In the genomic region with DNA sequence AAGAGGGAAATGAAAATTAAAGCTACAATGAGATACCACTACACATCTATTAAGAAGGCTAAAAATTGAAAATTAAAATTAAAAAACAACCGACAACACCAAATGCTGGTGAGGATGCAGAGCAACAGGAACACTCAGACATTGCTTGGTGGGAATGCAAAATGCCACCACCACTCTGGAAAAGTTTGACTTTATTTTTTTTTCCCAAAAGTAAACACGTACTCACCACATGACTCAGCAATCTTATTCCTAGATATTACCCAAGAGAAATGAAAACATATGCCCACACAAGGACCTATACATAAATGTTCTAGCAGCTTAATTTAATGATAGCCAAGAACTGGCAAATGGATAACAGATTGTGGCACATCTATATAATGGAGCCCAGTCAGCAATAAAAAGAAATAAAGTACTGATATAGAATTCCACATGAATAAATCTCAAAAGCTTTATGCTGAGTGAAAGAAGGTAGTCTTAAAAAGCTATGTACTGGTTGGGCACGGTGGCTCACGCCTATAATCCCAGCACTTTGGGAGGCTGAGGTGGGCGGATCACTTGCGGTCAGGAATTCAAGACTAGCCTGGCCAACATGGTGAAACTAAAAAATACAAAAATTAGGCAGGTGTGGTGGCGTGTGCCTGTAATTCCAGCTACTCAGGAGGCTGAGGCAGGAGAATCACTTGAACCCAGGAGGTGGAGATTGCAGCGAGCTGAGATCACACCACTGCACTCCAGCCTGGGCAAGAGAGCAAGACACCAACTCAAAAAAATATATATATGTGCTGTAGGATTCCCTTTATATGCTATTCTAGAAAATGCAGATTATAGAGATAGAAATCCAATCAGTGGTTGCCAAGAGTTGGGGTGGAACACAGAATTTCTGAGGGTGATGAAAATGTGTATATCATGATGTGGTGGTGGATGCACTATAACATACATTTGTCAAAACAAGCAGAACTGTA, we compare ENCODE assay signal across 11 cellular contexts. TPM values are rescaled to one million over a fixed set of nuclear protein-coding genes. Genes with fewer than 3 reads are reported as not detected.
DNase-seq lines count a peak whose midpoint lies in the region; ATAC-seq and TF ChIP-seq lines count a peak whose summit lies in the region.
"Had no signal": no experiment of that assay in that cellular context is flagged by ENCODE, and none has a peak within 500 bp of the region (broad histone marks: within the 10 kb centered on the region; RNA-seq: fewer than 3 reads in every experiment).

No MANE protein-coding gene starts in this region.

- H3K9me3 ChIP-seq in skeletal muscle satellite cell (replicated peaks; ENCODE audit: low read length) = no peaks in the 10 kb centered on the region
- H3K9me3 ChIP-seq: prostate gland, vagina had no signal

- H3K36me3 ChIP-seq in skeletal muscle satellite cell (ENCODE audit: insufficient read depth, low read length) = no peaks in the 10 kb centered on the region
- H3K36me3 ChIP-seq: prostate gland, SJCRH30, vagina had no signal

- ATAC-seq in GM21529 (IDR thresholded peaks at IDR 0.05; ENCODE audit: unreplicated experiment) (no peak), HG02870 (IDR thresholded peaks at IDR 0.05; ENCODE audit: unreplicated experiment) (no peak)
- ATAC-seq: activated naive CD4-positive, alpha-beta T cell treated with anti-CD3 and anti-CD28 coated beads, Interleukin-2, amount 50 U/mL, for 72 hours had no signal

- DNase-seq in EL (peak; percentile 73), RWPE1 (ENCODE audit: low spot score) (peak; percentile 23), fibroblast of mammary gland (ENCODE audit: low read depth) (peak; percentile 84), NCI-H2029 (lab: John Stamatoyannopoulos, UW) (no peak)
- DNase-seq: SJCRH30 had no signal

- peak overlapping the region; percentile 89 for H3K27ac ChIP-seq in RWPE1
- H3K27ac ChIP-seq: prostate gland, SJCRH30, vagina had no signal

- H3K27me3 ChIP-seq in skeletal muscle satellite cell (ENCODE audit: control insufficient read depth, insufficient read depth, low read length) = no peaks in the 10 kb centered on the region
- H3K27me3 ChIP-seq: SJCRH30, vagina had no signal

- TF ChIP-seq CTCF in RWPE1 (conservative IDR thresholded peaks at IDR 0.05; ENCODE audit: low read depth) (no peak), fibroblast of mammary gland (conservative IDR thresholded peaks at IDR 0.05; ENCODE audit: control insufficient read depth, insufficient read depth, low read depth, low read length) (no peak)

- H3K4me2 ChIP-seq in skeletal muscle satellite cell (ENCODE audit: low read length) = peak overlapping the region; percentile 55

- POLR2A ChIA-PET in RWPE1 (lab: Yijun Ruan, JAX; ENCODE audit: low non-redundant PET) = no interaction called here

- no peak overlapping the region for H3K4me3 ChIP-seq in fibroblast of mammary gland (ENCODE audit: control insufficient read depth, low read depth, low read length)
- no peak overlapping the region for H3K4me3 ChIP-seq in skeletal muscle satellite cell (ENCODE audit: low read length)
- H3K4me3 ChIP-seq: prostate gland, SJCRH30, vagina had no signal

- no peak overlapping the region for H3K9ac ChIP-seq in skeletal muscle satellite cell (ENCODE audit: low read depth, low read length)

- CTCF ChIA-PET in RWPE1 (lab: Yijun Ruan, JAX) = interaction anchor here (0.6 to 1.2 kb wide), 3 partner anchors 13 to 236 kb away, joined by 3 read pairs; no protein-coding TSS in a partner anchor

- H3K4me1 ChIP-seq in skeletal muscle satellite cell (ENCODE audit: control insufficient read depth, insufficient read depth, low read length) = peaks cover 73% of the 10 kb centered on the region

RNA-seq across cellular contexts. Expression of gene PROC, which starts 4.2 kb away (rescaled TPM):
- 0.25 TPM in 1 of 2 replicates, not detected in the other for total RNA-seq in skeletal muscle satellite cell (2012; rRNA removed)
- total RNA-seq: activated naive CD4-positive, alpha-beta T cell treated with anti-CD3 and anti-CD28 coated beads, Interleukin-2, amount 50 U/mL, for 72 hours; prostate gland; SJCRH30; vagina had no signal

RNA-seq across cellular contexts. Expression of gene MAP3K2, which starts 26.3 kb away (rescaled TPM):
- 28.6 and 33.6 TPM in 2 replicates for total RNA-seq in skeletal muscle satellite cell (2012; rRNA removed)
